Comparison of ENCODE assay signal across 37 cellular contexts in genomic region chr16:73185737-73186136, GRCh38.
"Had no signal": no experiment of that assay in that cellular context is flagged by ENCODE, and none has a peak within 500 bp of the region (broad histone marks: within the 10 kb centered on the region; RNA-seq: fewer than 3 reads in every experiment).

No MANE protein-coding gene starts in this region.

- H3K4me1 ChIP-seq: adrenal gland, ascending aorta, body of pancreas, breast epithelium had no signal

- DNase-seq: activated effector memory CD4-positive, alpha-beta T cell treated with anti-CD3 and anti-CD28 coated beads, Interleukin-2, amount 50 U/mL, for 16 hours; activated effector memory CD4-positive, alpha-beta T cell treated with Interleukin-2 at 50 U/mL for 16 hours; activated gamma-delta T cell; activated gamma-delta T cell treated with Interleukin-2 at 50 U/mL for 16 hours; activated naive CD4-positive, alpha-beta T cell; activated naive CD4-positive, alpha-beta T cell treated with anti-CD3 and anti-CD28 coated beads for 36 hours; activated naive CD4-positive, alpha-beta T cell treated with anti-CD3 and anti-CD28 coated beads, Interleukin-2, amount 10 ng/mL, durations not matched to agents 7 days and 5 days; activated naive CD4-positive, alpha-beta T cell treated with anti-CD3 and anti-CD28 coated beads, Interleukin-2, amount 50 U/mL, for 16 hours; activated naive CD4-positive, alpha-beta T cell treated with Interleukin-2 at 50 U/mL for 16 hours; activated naive CD8-positive, alpha-beta T cell treated with anti-CD3 and anti-CD28 coated beads for 36 hours; activated naive CD8-positive, alpha-beta T cell treated with anti-CD3 and anti-CD28 coated beads, Interleukin-2, amount 10 ng/mL, durations not matched to agents 7 days and 5 days; activated naive CD8-positive, alpha-beta T cell treated with anti-CD3 and anti-CD28 coated beads, Interleukin-2, amount 50 U/mL, for 24 hours; activated T-cell treated with anti-CD3 and anti-CD28 coated beads, Interleukin-2, amount 50 U/mL, for 24 hours; activated T-cell treated with anti-CD3 and anti-CD28 coated beads, Interleukin-2, amount 50 U/mL, for 4 hours; activated T-cell treated with anti-CD3 and anti-CD28 coated beads, Interleukin-2, amount 50 U/mL, for 48 hours; activated T-cell treated with anti-CD3 and anti-CD28 coated beads, Interleukin-2, amount 50 U/mL, for 72 hours; adrenal gland; amniotic stem cell; amygdala; anterior cingulate cortex; aorta; body of pancreas; brain microvascular endothelial cell; caudate nucleus; central memory CD4-positive, alpha-beta T cell; cerebellar nuclear complex had no signal

- H3K9me3 ChIP-seq: adrenal gland, ascending aorta, body of pancreas, breast epithelium had no signal

- H3K27ac ChIP-seq: adrenal gland, ascending aorta, body of pancreas, brain microvascular endothelial cell, breast epithelium, cardiac muscle cell had no signal

- H3K36me3 ChIP-seq: adrenal gland, ascending aorta, brain microvascular endothelial cell, breast epithelium, cardiac muscle cell had no signal

- H3K27ac Mint-ChIP-seq: activated naive CD4-positive, alpha-beta T cell treated with anti-CD3 and anti-CD28 coated beads for 36 hours; activated naive CD4-positive, alpha-beta T cell treated with anti-CD3 and anti-CD28 coated beads, Interleukin-2, amount 10 ng/mL, durations not matched to agents 7 days and 5 days; activated naive CD4-positive, alpha-beta T cell treated with anti-CD3 and anti-CD28 coated beads, Interleukin-2, amount 50 U/mL, for 24 hours; activated naive CD4-positive, alpha-beta T cell treated with anti-CD3 and anti-CD28 coated beads, Interleukin-2, amount 50 U/mL, for 72 hours; activated naive CD8-positive, alpha-beta T cell; activated naive CD8-positive, alpha-beta T cell treated with anti-CD3 and anti-CD28 coated beads for 36 hours; activated naive CD8-positive, alpha-beta T cell treated with anti-CD3 and anti-CD28 coated beads, Interleukin-2, amount 10 ng/mL, durations not matched to agents 7 days and 5 days; activated naive CD8-positive, alpha-beta T cell treated with anti-CD3 and anti-CD28 coated beads, Interleukin-2, amount 50 U/mL, for 24 hours; activated T-cell treated with anti-CD3 and anti-CD28 coated beads, Interleukin-2, amount 50 U/mL, for 24 hours; activated T-cell treated with anti-CD3 and anti-CD28 coated beads, Interleukin-2, amount 50 U/mL, for 72 hours; activated T-helper 1 cell treated with anti-CD3 and anti-CD28 coated beads, Interleukin-12 subunit alpha, Interleukin-12 subunit beta, Interleukin-2, Interleukin-4 antibody, amounts not matched to agents 30 ng/mL and 10 ng/mL and 1 ng/mL, durations not matched to agents 14 hours and 24 hours and 36 hours; activated T-helper 17 cell treated with anti-CD3 and anti-CD28 coated beads, Interleukin-2, amount 50 U/mL, for 72 hours; activated T-helper 2 cell treated with anti-CD3 and anti-CD28 coated beads, Interferon-gamma antibody, Interleukin-2, Interleukin-4, amounts not matched to agents 10 μg/mL and 5 μg/mL and 100 μg/mL, durations not matched to agents 14 hours and 24 hours and 36 hours had no signal

- H3K36me3 Mint-ChIP-seq: activated naive CD4-positive, alpha-beta T cell treated with anti-CD3 and anti-CD28 coated beads, Interleukin-2, amount 10 ng/mL, durations not matched to agents 7 days and 5 days; activated naive CD4-positive, alpha-beta T cell treated with anti-CD3 and anti-CD28 coated beads, Interleukin-2, amount 50 U/mL, for 24 hours; activated naive CD4-positive, alpha-beta T cell treated with anti-CD3 and anti-CD28 coated beads, Interleukin-2, amount 50 U/mL, for 72 hours; activated naive CD8-positive, alpha-beta T cell; activated naive CD8-positive, alpha-beta T cell treated with anti-CD3 and anti-CD28 coated beads for 36 hours; activated naive CD8-positive, alpha-beta T cell treated with anti-CD3 and anti-CD28 coated beads, Interleukin-2, amount 10 ng/mL, durations not matched to agents 7 days and 5 days; brain had no signal

- H3K27me3 Mint-ChIP-seq: activated naive CD4-positive, alpha-beta T cell treated with anti-CD3 and anti-CD28 coated beads, Interleukin-2, amount 10 ng/mL, durations not matched to agents 7 days and 5 days; activated naive CD4-positive, alpha-beta T cell treated with anti-CD3 and anti-CD28 coated beads, Interleukin-2, amount 50 U/mL, for 24 hours; activated naive CD8-positive, alpha-beta T cell; activated naive CD8-positive, alpha-beta T cell treated with anti-CD3 and anti-CD28 coated beads for 36 hours; activated naive CD8-positive, alpha-beta T cell treated with anti-CD3 and anti-CD28 coated beads, Interleukin-2, amount 10 ng/mL, durations not matched to agents 7 days and 5 days; activated naive CD8-positive, alpha-beta T cell treated with anti-CD3 and anti-CD28 coated beads, Interleukin-2, amount 50 U/mL, for 24 hours; activated T-cell treated with anti-CD3 and anti-CD28 coated beads, Interleukin-2, amount 50 U/mL, for 24 hours; brain; central memory CD8-positive, alpha-beta T cell had no signal

- H3K4me3 Mint-ChIP-seq: activated naive CD4-positive, alpha-beta T cell treated with anti-CD3 and anti-CD28 coated beads for 36 hours; activated naive CD4-positive, alpha-beta T cell treated with anti-CD3 and anti-CD28 coated beads, Interleukin-2, amount 10 ng/mL, durations not matched to agents 7 days and 5 days; activated naive CD4-positive, alpha-beta T cell treated with anti-CD3 and anti-CD28 coated beads, Interleukin-2, amount 50 U/mL, for 24 hours; activated naive CD8-positive, alpha-beta T cell; activated naive CD8-positive, alpha-beta T cell treated with anti-CD3 and anti-CD28 coated beads for 36 hours; activated naive CD8-positive, alpha-beta T cell treated with anti-CD3 and anti-CD28 coated beads, Interleukin-2, amount 10 ng/mL, durations not matched to agents 7 days and 5 days; activated naive CD8-positive, alpha-beta T cell treated with anti-CD3 and anti-CD28 coated beads, Interleukin-2, amount 50 U/mL, for 24 hours; activated T-cell treated with anti-CD3 and anti-CD28 coated beads, Interleukin-2, amount 50 U/mL, for 24 hours; activated T-cell treated with anti-CD3 and anti-CD28 coated beads, Interleukin-2, amount 50 U/mL, for 4 hours; activated T-cell treated with anti-CD3 and anti-CD28 coated beads, Interleukin-2, amount 50 U/mL, for 72 hours; activated T-helper 1 cell treated with anti-CD3 and anti-CD28 coated beads, Interleukin-12 subunit alpha, Interleukin-12 subunit beta, Interleukin-2, Interleukin-4 antibody, amounts not matched to agents 30 ng/mL and 10 ng/mL and 1 ng/mL, durations not matched to agents 14 hours and 24 hours and 36 hours; activated T-helper 17 cell treated with anti-CD3 and anti-CD28 coated beads, Interleukin-2, amount 50 U/mL, for 72 hours; brain; central memory CD8-positive, alpha-beta T cell had no signal

- H3K9me3 Mint-ChIP-seq: activated naive CD4-positive, alpha-beta T cell treated with anti-CD3 and anti-CD28 coated beads for 36 hours; activated naive CD4-positive, alpha-beta T cell treated with anti-CD3 and anti-CD28 coated beads, Interleukin-2, amount 10 ng/mL, durations not matched to agents 7 days and 5 days; activated naive CD4-positive, alpha-beta T cell treated with anti-CD3 and anti-CD28 coated beads, Interleukin-2, amount 50 U/mL, for 24 hours; activated naive CD4-positive, alpha-beta T cell treated with anti-CD3 and anti-CD28 coated beads, Interleukin-2, amount 50 U/mL, for 72 hours; activated naive CD8-positive, alpha-beta T cell treated with anti-CD3 and anti-CD28 coated beads for 36 hours; activated naive CD8-positive, alpha-beta T cell treated with anti-CD3 and anti-CD28 coated beads, Interleukin-2, amount 10 ng/mL, durations not matched to agents 7 days and 5 days; activated naive CD8-positive, alpha-beta T cell treated with anti-CD3 and anti-CD28 coated beads, Interleukin-2, amount 50 U/mL, for 24 hours; activated T-cell treated with anti-CD3 and anti-CD28 coated beads, Interleukin-2, amount 50 U/mL, for 24 hours; activated T-cell treated with anti-CD3 and anti-CD28 coated beads, Interleukin-2, amount 50 U/mL, for 4 hours; activated T-cell treated with anti-CD3 and anti-CD28 coated beads, Interleukin-2, amount 50 U/mL, for 72 hours; activated T-helper 1 cell treated with anti-CD3 and anti-CD28 coated beads, Interleukin-12 subunit alpha, Interleukin-12 subunit beta, Interleukin-2, Interleukin-4 antibody, amounts not matched to agents 30 ng/mL and 10 ng/mL and 1 ng/mL, durations not matched to agents 14 hours and 24 hours and 36 hours; activated T-helper 17 cell treated with anti-CD3 and anti-CD28 coated beads, Interleukin-2, amount 50 U/mL, for 72 hours; central memory CD8-positive, alpha-beta T cell had no signal

- ATAC-seq: activated naive CD4-positive, alpha-beta T cell treated with anti-CD3 and anti-CD28 coated beads, Interleukin-2, amount 50 U/mL, for 72 hours; activated naive CD8-positive, alpha-beta T cell treated with anti-CD3 and anti-CD28 coated beads, Interleukin-2, amount 50 U/mL, for 24 hours; activated T-cell treated with anti-CD3 and anti-CD28 coated beads, Interleukin-2, amount 50 U/mL, for 4 hours; activated T-cell treated with anti-CD3 and anti-CD28 coated beads, Interleukin-2, amount 50 U/mL, for 72 hours; activated T-helper 17 cell treated with anti-CD3 and anti-CD28 coated beads, Interleukin-2, amount 50 U/mL, for 72 hours; body of pancreas had no signal

- H3K4me1 Mint-ChIP-seq: activated naive CD4-positive, alpha-beta T cell treated with anti-CD3 and anti-CD28 coated beads, Interleukin-2, amount 10 ng/mL, durations not matched to agents 7 days and 5 days; activated naive CD4-positive, alpha-beta T cell treated with anti-CD3 and anti-CD28 coated beads, Interleukin-2, amount 50 U/mL, for 24 hours; activated naive CD8-positive, alpha-beta T cell treated with anti-CD3 and anti-CD28 coated beads for 36 hours; activated naive CD8-positive, alpha-beta T cell treated with anti-CD3 and anti-CD28 coated beads, Interleukin-2, amount 10 ng/mL, durations not matched to agents 7 days and 5 days; activated naive CD8-positive, alpha-beta T cell treated with anti-CD3 and anti-CD28 coated beads, Interleukin-2, amount 50 U/mL, for 24 hours; activated T-helper 17 cell treated with anti-CD3 and anti-CD28 coated beads, Interleukin-2, amount 50 U/mL, for 72 hours; central memory CD8-positive, alpha-beta T cell had no signal

- H3K4me3 ChIP-seq: adrenal gland, ascending aorta, body of pancreas, breast epithelium, cardiac muscle cell had no signal

- H3K27me3 ChIP-seq: adrenal gland, ascending aorta, body of pancreas, brain microvascular endothelial cell, breast epithelium, cardiac muscle cell had no signal
